ENCODE assay signal across 6 cellular contexts in the genomic region with DNA sequence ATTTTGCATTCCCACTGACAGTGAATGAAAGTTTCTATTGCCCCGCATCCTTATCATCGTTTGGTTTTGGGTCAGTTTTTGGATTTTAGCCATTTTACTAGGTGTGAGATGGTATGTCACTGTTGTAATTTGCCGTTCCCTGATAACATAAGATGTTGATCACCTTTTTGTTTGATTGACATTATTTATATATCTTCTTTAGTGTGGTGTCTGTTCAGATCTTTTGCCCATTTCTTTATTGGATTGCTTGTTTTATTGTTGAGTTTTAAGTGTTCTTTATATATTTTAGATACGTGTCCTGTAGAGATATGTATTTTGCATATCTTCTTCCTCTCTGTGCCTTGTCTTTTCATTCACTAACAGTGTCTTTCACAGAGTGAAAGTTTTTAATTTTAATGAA.
"Had no signal": no experiment of that assay in that cellular context is flagged by ENCODE, and none has a peak within 500 bp of the region (broad histone marks: within the 10 kb centered on the region; RNA-seq: fewer than 3 reads in every experiment).

No MANE protein-coding gene starts in this region.

- DNase-seq: IMR-90, KBM-7, KG1 had no signal

- H3K27ac Mint-ChIP-seq: IgD-negative memory B cell had no signal

- ATAC-seq: HepG2, K562 had no signal

- H3K27me3 Mint-ChIP-seq: IgD-negative memory B cell had no signal
